In genomic region chr6:6005467-6006427, GRCh38 we compare ENCODE assay signal across 9 cellular contexts. TPM values are rescaled to one million over a fixed set of nuclear protein-coding genes. Genes with fewer than 3 reads are reported as not detected.
DNase-seq lines count a peak whose midpoint lies in the region; ATAC-seq, FAIRE-seq and TF ChIP-seq lines count a peak whose summit lies in the region.
"Had no signal": no experiment of that assay in that cellular context is flagged by ENCODE, and none has a peak within 500 bp of the region (broad histone marks: within the 10 kb centered on the region; RNA-seq: fewer than 3 reads in every experiment).

No MANE protein-coding gene starts in this region.

- H3K27me3 ChIP-seq in cardiac muscle cell: peaks cover 77% of the 10 kb centered on the region
- peaks cover 5 to 66% of the 10 kb centered on the region in 2 donors for H3K27me3 ChIP-seq in right lobe of liver
- peaks cover 90% of the 10 kb centered on the region for H3K27me3 ChIP-seq in adrenal gland

- TF ChIP-seq POLR2A in right lobe of liver (IDR thresholded peaks at IDR 0.05) (no peak), adrenal gland (IDR thresholded peaks at IDR 0.05) (no peak)

- H3K4me1 Mint-ChIP-seq in activated CD4-positive, alpha-beta memory T cell treated with anti-CD3 and anti-CD28 coated beads for 36 hours (ENCODE audit: low read depth): peaks cover 47% of the 10 kb centered on the region

- peaks cover 14% of the 10 kb centered on the region for H3K36me3 Mint-ChIP-seq in activated CD4-positive, alpha-beta memory T cell treated with anti-CD3 and anti-CD28 coated beads for 36 hours

- H3K4me1 ChIP-seq in cardiac muscle cell (ENCODE audit: low read depth) (peaks cover 17% of the 10 kb centered on the region), right lobe of liver (peaks cover 0 to 14% (median 2%) of the 10 kb centered on the region in 4 donors), adrenal gland (replicated peaks in 1 of 2) (peaks cover 8 to 23% of the 10 kb centered on the region in 2 donors)

- H3K4me3 ChIP-seq in cardiac muscle cell (peak overlapping the region; percentile 52), right lobe of liver (peak overlapping the region; percentile 2 to 34 (median 28)), adrenal gland (peak overlapping the region in 1 of 4 donors; percentile 39)

- FAIRE-seq in urothelium cell line (lab: Jason Lieb, UNC): no peak

- H3K27ac Mint-ChIP-seq in activated CD4-positive, alpha-beta memory T cell treated with anti-CD3 and anti-CD28 coated beads for 36 hours: no peak overlapping the region

- CTCF ChIA-PET in activated CD4-positive, alpha-beta memory T cell treated with anti-CD3 and anti-CD28 coated beads for 36 hours (lab: Charles Lee): no interaction called here
- CTCF ChIA-PET in HEK293T (lab: Yijun Ruan, JAX): interaction anchor here (0.5 kb wide), 1 partner anchor 10 kb away, joined by 3 read pairs; no protein-coding TSS in a partner anchor

- H3K27ac ChIP-seq in cardiac muscle cell (no peak overlapping the region), right lobe of liver (peak overlapping the region in 2 of 3 donors; percentile 29 to 48), adrenal gland (no peak overlapping the region)

- no peak for TF ChIP-seq CTCF in cardiac muscle cell (IDR thresholded peaks at IDR 0.05; ENCODE audit: low read depth, low read length)
- no peak for TF ChIP-seq CTCF in right lobe of liver (IDR thresholded peaks at IDR 0.05)
- no peak for TF ChIP-seq CTCF in adrenal gland (IDR thresholded peaks at IDR 0.05)

- H3K27me3 Mint-ChIP-seq in activated CD4-positive, alpha-beta memory T cell treated with anti-CD3 and anti-CD28 coated beads for 36 hours: peaks cover 73% of the 10 kb centered on the region

- POLR2A ChIA-PET in activated CD4-positive, alpha-beta memory T cell treated with anti-CD3 and anti-CD28 coated beads for 36 hours (lab: Charles Lee): no interaction called here
- POLR2A ChIA-PET in HEK293T (lab: Yijun Ruan, JAX): interaction anchor here (1.9 kb wide), 1 partner anchor 8 kb away, joined by 12 read pairs; no protein-coding TSS in a partner anchor

- WGBS in right lobe of liver (ENCODE audit: insufficient coverage, low coverage, low lambda C conversion rate, missing lambda C conversion rate): 5% methylated on average over 15 of the region's 16 CpGs
- WGBS in adrenal gland, 4 donors: 12 to 15% (median 14%) methylated on average over 16 of the region's 16 CpGs

- ATAC-seq in Right ventricle myocardium inferior (no peak), right lobe of liver (no peak)

- no peaks in the 10 kb centered on the region for H3K9me3 Mint-ChIP-seq in activated CD4-positive, alpha-beta memory T cell treated with anti-CD3 and anti-CD28 coated beads for 36 hours

- no peaks in the 10 kb centered on the region for H3K36me3 ChIP-seq in cardiac muscle cell
- no peaks in the 10 kb centered on the region for H3K36me3 ChIP-seq in right lobe of liver
- H3K36me3 ChIP-seq in adrenal gland (replicated peaks in 1 of 2): no peaks in the 10 kb centered on the region

- intact Hi-C loops in Right ventricle myocardium inferior (cut with DNase I): no loop called here
- intact Hi-C loops in activated CD4-positive, alpha-beta memory T cell treated with anti-CD3 and anti-CD28 coated beads for 36 hours (cut with micrococcal nuclease): loop anchor here (5.0 to 10.0 kb wide), 6 partner anchors 191 to 1228 kb away; partner anchors contain the start of gene CDYL
- intact Hi-C loops in right lobe of liver (cut with DNase I): no loop called here
- intact Hi-C loops in adrenal gland (cut with DNase I): no loop called here

- H3K9me3 ChIP-seq in cardiac muscle cell (ENCODE audit: low read depth): no peaks in the 10 kb centered on the region
- H3K9me3 ChIP-seq in right lobe of liver: no peaks in the 10 kb centered on the region
- H3K9me3 ChIP-seq in adrenal gland (replicated peaks in 1 of 3): no peaks in the 10 kb centered on the region

- DNase-seq in cardiac muscle cell (ENCODE audit: low read depth in 1 of 2, low spot score in 1 of 2): no peak
- no peak for DNase-seq in Right ventricle myocardium inferior (ENCODE audit: missing footprints)
- no peak for DNase-seq in activated CD4-positive, alpha-beta memory T cell treated with anti-CD3 and anti-CD28 coated beads for 36 hours
- no peak for DNase-seq in right lobe of liver
- DNase-seq in urothelium cell line (ENCODE audit: low spot score): peak; percentile 18
- DNase-seq in cortex of kidney (lab: John Stamatoyannopoulos, UW): no peak
- DNase-seq in HEK293T (ENCODE audit: extremely low spot score): no peak
- no peak for DNase-seq in adrenal gland
- DNase-seq: GF-D8 had no signal

- peak overlapping the region; percentile 70 for H3K4me3 Mint-ChIP-seq in activated CD4-positive, alpha-beta memory T cell treated with anti-CD3 and anti-CD28 coated beads for 36 hours

TF ChIP-seq in HEK293T, 16 proteins besides CTCF, POLR2A, EP300 and RAD21:
- TF ChIP-seq SUZ12 (IDR thresholded peaks at IDR 0.05): no peak
- TF ChIP-seq, protein P1, sequence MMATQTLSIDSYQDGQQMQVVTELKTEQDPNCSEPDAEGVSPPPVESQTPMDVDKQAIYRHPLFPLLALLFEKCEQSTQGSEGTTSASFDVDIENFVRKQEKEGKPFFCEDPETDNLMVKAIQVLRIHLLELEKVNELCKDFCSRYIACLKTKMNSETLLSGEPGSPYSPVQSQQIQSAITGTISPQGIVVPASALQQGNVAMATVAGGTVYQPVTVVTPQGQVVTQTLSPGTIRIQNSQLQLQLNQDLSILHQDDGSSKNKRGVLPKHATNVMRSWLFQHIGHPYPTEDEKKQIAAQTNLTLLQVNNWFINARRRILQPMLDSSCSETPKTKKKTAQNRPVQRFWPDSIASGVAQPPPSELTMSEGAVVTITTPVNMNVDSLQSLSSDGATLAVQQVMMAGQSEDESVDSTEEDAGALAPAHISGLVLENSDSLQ (IDR thresholded peaks at IDR 0.05): no peak
- TF ChIP-seq SP1 (IDR thresholded peaks at IDR 0.05): no peak
- TF ChIP-seq FOXA1 (IDR thresholded peaks at IDR 0.05): no peak
- no peak for TF ChIP-seq TARDBP (IDR thresholded peaks at IDR 0.05)
- TF ChIP-seq FOXM1 (IDR thresholded peaks at IDR 0.05; ENCODE audit: borderline replicate concordance): no peak
- no peak for TF ChIP-seq ELF4 (IDR thresholded peaks at IDR 0.05)
TF ChIP-seq in HEK293T: peak in this region for 0.

RNA-seq across cellular contexts. Expression of gene NRN1, which starts 1.0 kb away (rescaled TPM):
- total RNA-seq in cardiac muscle cell (0.78 and 0.92 TPM in 2 replicates), Right ventricle myocardium inferior (14.0 TPM), right lobe of liver (1 to 10 TPM in 5 of 6 experiments, under 1 TPM in 1; 0.86 to 3.4 (median 2.4) TPM), adrenal gland (1 to 10 TPM; 1.1 to 7.4 (median 5.4) TPM)
- polyA plus RNA-seq in cardiac muscle cell (0.26 and 0.69 TPM in 2 replicates), adrenal gland (10 to 100 TPM in 1 of 3 donors, 1 to 10 TPM in 2; 2.7 to 13.6 (median 6.4) TPM)
- 1 to 10 TPM in 1 of 2 experiments, under 1 TPM in 1; 1.00 to 1.3 TPM for total RNA-seq in activated CD4-positive, alpha-beta memory T cell treated with anti-CD3 and anti-CD28 coated beads for 36 hours

Comparison
In these comparisons a context has a peak if more than half of its experiments do, and no peak if none do; other contexts are left out.
1. H3K27ac ChIP-seq: peak in right lobe of liver (2 of 3); none in cardiac muscle cell (single experiment) and adrenal gland (0 of 5).